8 cellular contexts compared by ENCODE assay signal in genomic region chr1:31937300-31938183, GRCh38. TPM values are rescaled to one million over a fixed set of nuclear protein-coding genes. Genes with fewer than 3 reads are reported as not detected.
DNase-seq lines count a peak whose midpoint lies in the region; ATAC-seq lines count a peak whose summit lies in the region.

No MANE protein-coding gene starts in this region.

- no peaks in the 10 kb centered on the region for H3K36me3 ChIP-seq in CD8-positive, alpha-beta memory T cell (ENCODE audit: insufficient read depth, low read length)
- H3K36me3 ChIP-seq in HUES48 (ENCODE audit: control insufficient read depth, insufficient read depth, low read length), result no peaks in the 10 kb centered on the region; the same call in 1 of the 2 replicates

- H3K27me3 Mint-ChIP-seq in CD8-positive, alpha-beta memory T cell, result no peaks in the 10 kb centered on the region

- H3K9me3 Mint-ChIP-seq in CD8-positive, alpha-beta memory T cell, result no peaks in the 10 kb centered on the region

- ATAC-seq in GM19463 (IDR thresholded peaks at IDR 0.05; ENCODE audit: unreplicated experiment) (peak; percentile 32), left colon (peak; percentile 56)

- POLR2A ChIA-PET in CD8-positive, alpha-beta memory T cell (lab: Charles Lee), result interaction anchor here (0.6 to 4.5 kb wide), 10 partner anchors 12 to 312 kb away, joined by 3 to 35 read pairs (median 9); partner anchors contain the start of genes CCDC28B and KHDRBS1

- peak overlapping the region; percentile 79 for H3K9ac ChIP-seq in HUES48 (ENCODE audit: low read depth, low read length)

- H3K4me1 ChIP-seq in CD8-positive, alpha-beta memory T cell (ENCODE audit: insufficient read depth, low read length), result peaks cover 77% of the 10 kb centered on the region
- peaks cover 35% of the 10 kb centered on the region for H3K4me1 ChIP-seq in HUES48 (ENCODE audit: control insufficient read depth, insufficient read depth, low read length)

- H3K4me3 Mint-ChIP-seq in CD8-positive, alpha-beta memory T cell, result peak overlapping the region; percentile 86 to 100 (median 97)

- no peaks in the 10 kb centered on the region for H3K27me3 ChIP-seq in CD8-positive, alpha-beta memory T cell (ENCODE audit: insufficient read depth, low read length, poor library complexity, severe bottlenecking)
- 0 out of 2 replicates have a peak, but pooled peaks cover 3% of the 10 kb centered on the region for H3K27me3 ChIP-seq in HUES48 (ENCODE audit: control insufficient read depth, insufficient read depth, low read length)

- H3K27ac ChIP-seq in CD8-positive, alpha-beta memory T cell (ENCODE audit: low read depth, low read length), result peak overlapping the region; percentile 77
- peak overlapping the region; percentile 87 for H3K27ac ChIP-seq in HUES48 (ENCODE audit: low read depth, low read length)

- peaks cover 4 to 27% (median 5%) of the 10 kb centered on the region in 3 donors for H3K36me3 Mint-ChIP-seq in CD8-positive, alpha-beta memory T cell

- no peaks in the 10 kb centered on the region for H3K9me3 ChIP-seq in CD8-positive, alpha-beta memory T cell (ENCODE audit: low read length)
- H3K9me3 ChIP-seq in HUES48 (ENCODE audit: control insufficient read depth, insufficient read depth, low read length), result no peaks in the 10 kb centered on the region

- intact Hi-C loops in left colon (cut with DNase I, micrococcal nuclease), result no loop called here

- peak overlapping the region; percentile 83 for H3K4me3 ChIP-seq in CD8-positive, alpha-beta memory T cell (ENCODE audit: low read length)
- H3K4me3 ChIP-seq in HUES48 (ENCODE audit: low read depth, low read length), result peak overlapping the region; percentile 99

- peak; percentile 73 to 90 (median 80) for DNase-seq in CD8-positive, alpha-beta memory T cell
- peak; percentile 81 for DNase-seq in activated CD4-positive, CD25-positive, alpha-beta regulatory T cell treated with anti-CD3 and anti-CD28 coated beads, Interleukin-2, amount 50 U/mL, for 72 hours
- DNase-seq in cerebellar cortex (ENCODE audit: low spot score) (peak; percentile 36), left colon (peak; percentile 82 to 86), NCI-H446 treated with DMSO at 0.1 percent for 48 hours (lab: John Stamatoyannopoulos, UW) (no peak)
- DNase-seq in stimulated activated CD4-positive, alpha-beta T cell treated with anti-CD3 and anti-CD28 coated beads, Interleukin-1b, Interleukin-23, amount 100 ng/mL, for 48 hours, result peak; percentile 73

- H3K4me1 Mint-ChIP-seq in CD8-positive, alpha-beta memory T cell, result peaks cover 73 to 78% (median 75%) of the 10 kb centered on the region in 3 donors

- CTCF ChIA-PET in CD8-positive, alpha-beta memory T cell (lab: Charles Lee), result interaction anchor here (0.6 to 9.1 kb wide), 11 partner anchors 11 to 111 kb away, joined by 3 to 136 read pairs (median 5); no protein-coding TSS in a partner anchor

- H3K27ac Mint-ChIP-seq in CD8-positive, alpha-beta memory T cell, result peak overlapping the region; percentile 81 to 99 (median 93)

RNA-seq across cellular contexts. Expression of gene PTP4A2, which starts 0.6 kb away (rescaled TPM):
- 100 to 1,000 TPM; 339 to 368 TPM for total RNA-seq in CD8-positive, alpha-beta memory T cell
- 598 TPM for polyA plus RNA-seq in CD8-positive, alpha-beta memory T cell
- 100 to 1,000 TPM; 265 to 271 TPM for total RNA-seq in left colon
